ENCODE assay signal across 16 cellular contexts in the genomic region with DNA sequence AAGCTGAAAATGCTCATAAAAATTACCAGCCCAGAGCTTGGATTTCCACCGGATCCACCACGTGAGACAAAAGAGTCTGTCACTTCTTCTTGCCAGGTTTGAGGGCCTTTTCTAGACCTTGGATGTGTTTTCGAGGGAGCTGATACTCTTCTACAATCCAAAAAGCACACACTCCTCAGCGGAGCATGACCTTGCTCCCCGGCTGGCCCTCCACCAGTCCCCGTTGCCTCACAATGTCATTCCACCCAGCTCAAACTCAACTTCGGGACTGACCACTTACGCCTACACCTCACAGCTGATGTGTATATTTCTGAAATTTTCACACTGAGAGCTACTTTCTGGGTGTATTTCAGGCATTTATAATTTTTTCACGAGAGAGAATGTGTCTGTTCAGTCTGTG. TPM values are rescaled to one million over a fixed set of nuclear protein-coding genes. Genes with fewer than 3 reads are reported as not detected.
DNase-seq lines count a peak whose midpoint lies in the region; ATAC-seq and TF ChIP-seq lines count a peak whose summit lies in the region.
"Had no signal": no experiment of that assay in that cellular context is flagged by ENCODE, and none has a peak within 500 bp of the region (broad histone marks: within the 10 kb centered on the region; RNA-seq: fewer than 3 reads in every experiment).

No MANE protein-coding gene starts in this region.

- CTCF ChIA-PET in RWPE1 (lab: Yijun Ruan, JAX), result interaction anchor here (0.6 to 3.5 kb wide), 12 partner anchors 8 to 390 kb away, joined by 3 to 15 read pairs (median 3); no protein-coding TSS in a partner anchor

- DNase-seq in stimulated activated naive CD8-positive, alpha-beta T cell treated with anti-CD3 and anti-CD28 coated beads, Interleukin-15, Interleukin-2, amounts not matched to agents 100 U/mL and 50 U/mL, for 24 hours, result no peak
- DNase-seq in activated naive CD4-positive, alpha-beta T cell treated with anti-CD3 and anti-CD28 coated beads, Interleukin-2, amount 50 U/mL, for 72 hours (ENCODE audit: low spot score in 2 of 2), result no peak
- DNase-seq in natural killer cell (no peak), HUDEP-2 (lab: John Stamatoyannopoulos, UW; ENCODE audit: unreplicated experiment in 76 of 76) (no peak), RWPE1 (ENCODE audit: low spot score) (no peak)
- DNase-seq: DMS79 treated with DMSO at 0.1 percent for 48 hours; foreskin melanocyte; hypothalamus; NCI-H526 treated with DMSO at 0.1 percent for 48 hours; right lobe of liver; stimulated activated naive CD4-positive, alpha-beta T cell; SW 1271; transverse colon had no signal

- H3K36me3 Mint-ChIP-seq in stimulated activated naive CD8-positive, alpha-beta T cell treated with anti-CD3 and anti-CD28 coated beads, Interleukin-15, Interleukin-2, amounts not matched to agents 100 ng/mL and 50 ng/mL, for 24 hours (ENCODE audit: low read depth), result peaks cover 91% of the 10 kb centered on the region
- peaks cover 43 to 70% of the 10 kb centered on the region in 2 donors for H3K36me3 Mint-ChIP-seq in activated naive CD4-positive, alpha-beta T cell treated with anti-CD3 and anti-CD28 coated beads, Interleukin-2, amount 50 U/mL, for 72 hours
- H3K36me3 Mint-ChIP-seq in natural killer cell, result peaks cover 1% of the 10 kb centered on the region

- POLR2A ChIA-PET in RWPE1 (lab: Yijun Ruan, JAX; ENCODE audit: low non-redundant PET), result interaction anchor here (0.7 kb wide), 1 partner anchor 9 kb away, joined by 3 read pairs; no protein-coding TSS in a partner anchor

- H3K9me3 Mint-ChIP-seq in stimulated activated naive CD8-positive, alpha-beta T cell treated with anti-CD3 and anti-CD28 coated beads, Interleukin-15, Interleukin-2, amounts not matched to agents 100 ng/mL and 50 ng/mL, for 24 hours, result no peaks in the 10 kb centered on the region
- no peaks in the 10 kb centered on the region for H3K9me3 Mint-ChIP-seq in activated naive CD4-positive, alpha-beta T cell treated with anti-CD3 and anti-CD28 coated beads, Interleukin-2, amount 50 U/mL, for 72 hours
- H3K9me3 Mint-ChIP-seq in natural killer cell, result no peaks in the 10 kb centered on the region

- intact Hi-C loops in natural killer cell (cut with micrococcal nuclease), result no loop called here

- H3K27me3 Mint-ChIP-seq in stimulated activated naive CD8-positive, alpha-beta T cell treated with anti-CD3 and anti-CD28 coated beads, Interleukin-15, Interleukin-2, amounts not matched to agents 100 ng/mL and 50 ng/mL, for 24 hours, result no peaks in the 10 kb centered on the region
- H3K27me3 Mint-ChIP-seq in natural killer cell (ENCODE audit: low read depth in 2 of 2), result no peaks in the 10 kb centered on the region

- no peak overlapping the region for H3K27ac ChIP-seq in RWPE1
- H3K27ac ChIP-seq: parathyroid adenoma, right lobe of liver, transverse colon had no signal

- no peak for ATAC-seq in stimulated activated naive CD8-positive, alpha-beta T cell treated with anti-CD3 and anti-CD28 coated beads, Interleukin-15, Interleukin-2, amounts not matched to agents 100 U/mL and 50 U/mL, for 24 hours
- ATAC-seq in activated naive CD4-positive, alpha-beta T cell treated with anti-CD3 and anti-CD28 coated beads, Interleukin-2, amount 50 U/mL, for 72 hours, result no peak
- ATAC-seq in natural killer cell, result no peak
- ATAC-seq in GM21529 (IDR thresholded peaks at IDR 0.05; ENCODE audit: unreplicated experiment), result no peak
- ATAC-seq: right lobe of liver had no signal

- H3K4me1 Mint-ChIP-seq in stimulated activated naive CD8-positive, alpha-beta T cell treated with anti-CD3 and anti-CD28 coated beads, Interleukin-15, Interleukin-2, amounts not matched to agents 100 ng/mL and 50 ng/mL, for 24 hours (ENCODE audit: low read depth), result peaks cover 61% of the 10 kb centered on the region
- H3K4me1 Mint-ChIP-seq in natural killer cell, result peaks cover 57 to 59% of the 10 kb centered on the region in 2 donors

- H3K4me3 Mint-ChIP-seq in stimulated activated naive CD8-positive, alpha-beta T cell treated with anti-CD3 and anti-CD28 coated beads, Interleukin-15, Interleukin-2, amounts not matched to agents 100 ng/mL and 50 ng/mL, for 24 hours, result no peak overlapping the region
- H3K4me3 Mint-ChIP-seq in natural killer cell, result no peak overlapping the region

- H3K27ac Mint-ChIP-seq in stimulated activated naive CD8-positive, alpha-beta T cell treated with anti-CD3 and anti-CD28 coated beads, Interleukin-15, Interleukin-2, amounts not matched to agents 100 ng/mL and 50 ng/mL, for 24 hours, result peak overlapping the region; percentile 58
- H3K27ac Mint-ChIP-seq in activated naive CD4-positive, alpha-beta T cell treated with anti-CD3 and anti-CD28 coated beads, Interleukin-2, amount 50 U/mL, for 72 hours, result peak overlapping the region; percentile 100
- H3K27ac Mint-ChIP-seq in natural killer cell, result peak overlapping the region; percentile 89 to 90

- no peak for TF ChIP-seq CTCF in natural killer cell (IDR thresholded peaks at IDR 0.05)
- no peak for TF ChIP-seq CTCF in RWPE1 (conservative IDR thresholded peaks at IDR 0.05; ENCODE audit: low read depth)

RNA-seq across cellular contexts. Expression of gene EIF2D, which starts 20.6 kb away (rescaled TPM):
- 100 to 1,000 TPM in 1 of 2 donors, 10 to 100 TPM in 1; 87.1 to 111 TPM for total RNA-seq in activated naive CD4-positive, alpha-beta T cell treated with anti-CD3 and anti-CD28 coated beads, Interleukin-2, amount 50 U/mL, for 72 hours
- total RNA-seq in natural killer cell, result 10 to 100 TPM; 31.8 to 34.6 (median 32.7) TPM

RNA-seq across cellular contexts. Expression of gene DYRK3, which starts 43.6 kb away (rescaled TPM):
- total RNA-seq in activated naive CD4-positive, alpha-beta T cell treated with anti-CD3 and anti-CD28 coated beads, Interleukin-2, amount 50 U/mL, for 72 hours, result 10 to 100 TPM in 1 of 2 donors, 1 to 10 TPM in 1; 2.8 to 12.8 TPM
- total RNA-seq in natural killer cell, result under 1 TPM; 0.16 to 0.66 (median 0.43) TPM
